Comparison of ENCODE assay signal across 16 cellular contexts in the genomic region with DNA sequence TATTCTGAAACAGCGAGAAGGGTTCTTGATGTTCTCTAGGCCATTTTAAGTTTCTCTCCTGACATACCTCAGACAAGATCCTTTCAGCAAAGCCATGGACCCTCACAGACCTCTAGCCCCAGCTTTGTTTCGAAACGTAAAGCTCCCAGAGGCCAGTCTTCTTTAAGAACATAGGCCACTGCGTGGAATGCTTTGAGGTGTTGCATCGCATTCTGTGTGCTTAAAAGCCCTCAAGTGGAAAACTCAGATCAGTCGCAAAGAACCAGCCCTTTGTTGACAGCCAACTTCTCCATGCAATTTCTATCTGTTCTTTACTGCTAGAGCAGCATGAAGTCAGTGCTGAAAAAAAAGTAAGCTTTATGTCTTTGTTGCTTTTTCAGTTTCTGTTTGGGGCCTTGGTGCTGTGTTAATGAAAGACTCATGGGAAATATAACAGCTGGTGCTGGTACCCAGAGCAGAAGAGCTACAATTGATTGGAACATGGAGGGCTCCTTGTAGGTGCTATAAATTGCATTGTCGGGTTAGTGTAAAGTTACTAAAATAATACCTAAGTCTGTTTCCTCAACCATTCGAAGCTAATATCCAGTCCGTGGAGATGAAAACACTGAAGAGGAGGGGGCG.
A peak's percentile ranks its signal among the peaks of the same experiment; 100 is the strongest.
DNase-seq lines count a peak whose midpoint lies in the region; ATAC-seq, FAIRE-seq and TF ChIP-seq lines count a peak whose summit lies in the region.
"Had no signal": no experiment of that assay in that cellular context is flagged by ENCODE, and none has a peak within 500 bp of the region (broad histone marks: within the 10 kb centered on the region; RNA-seq: fewer than 3 reads in every experiment).

No MANE protein-coding gene starts in this region.

- no peak overlapping the region for H3K14ac ChIP-seq in neuronal stem cell (ENCODE audit: low read length)

- peaks cover 1% of the 10 kb centered on the region for H3K9me3 Mint-ChIP-seq in activated CD8-positive, alpha-beta T cell treated with anti-CD3 and anti-CD28 coated beads for 36 hours
- no peaks in the 10 kb centered on the region for H3K9me3 Mint-ChIP-seq in activated CD8-positive, alpha-beta T cell treated with anti-CD3 and anti-CD28 coated beads, Interleukin-2, amount 10 ng/mL, durations not matched to agents 7 days and 5 days (ENCODE audit: insufficient read depth)
- H3K9me3 Mint-ChIP-seq in astrocyte (ENCODE audit: unreplicated experiment) = no peaks in the 10 kb centered on the region
- H3K9me3 Mint-ChIP-seq: CD8-positive, alpha-beta memory T cell had no signal

- no peaks in the 10 kb centered on the region for H3K36me3 Mint-ChIP-seq in activated CD8-positive, alpha-beta T cell treated with anti-CD3 and anti-CD28 coated beads for 36 hours (ENCODE audit: low read depth)
- H3K36me3 Mint-ChIP-seq in activated CD8-positive, alpha-beta T cell treated with anti-CD3 and anti-CD28 coated beads, Interleukin-2, amount 10 ng/mL, durations not matched to agents 7 days and 5 days (ENCODE audit: low read depth) = peaks cover 3% of the 10 kb centered on the region
- no peaks in the 10 kb centered on the region for H3K36me3 Mint-ChIP-seq in astrocyte (ENCODE audit: low read depth, unreplicated experiment)
- H3K36me3 Mint-ChIP-seq: CD8-positive, alpha-beta memory T cell had no signal

- no peak overlapping the region for H3K4me3 Mint-ChIP-seq in activated CD8-positive, alpha-beta T cell treated with anti-CD3 and anti-CD28 coated beads for 36 hours
- H3K4me3 Mint-ChIP-seq in activated CD8-positive, alpha-beta T cell treated with anti-CD3 and anti-CD28 coated beads, Interleukin-2, amount 10 ng/mL, durations not matched to agents 7 days and 5 days = no peak overlapping the region
- no peak overlapping the region for H3K4me3 Mint-ChIP-seq in astrocyte (ENCODE audit: unreplicated experiment)
- H3K4me3 Mint-ChIP-seq: CD8-positive, alpha-beta memory T cell had no signal

- no peak overlapping the region for H4K91ac ChIP-seq in neuronal stem cell (ENCODE audit: low read depth, low read length, poor library complexity)

- H3K4me3 ChIP-seq in astrocyte (ENCODE audit: insufficient read depth, low read depth, low read length) (no peak overlapping the region), neuronal stem cell (ENCODE audit: low read length in 2 of 2) (no peak overlapping the region), left ventricle myocardium inferior (no peak overlapping the region)
- H3K4me3 ChIP-seq: dorsolateral prefrontal cortex, GM12878, ovary, skin epidermis, upper lobe of right lung had no signal

- ATAC-seq in activated CD8-positive, alpha-beta T cell treated with anti-CD3 and anti-CD28 coated beads for 36 hours = peak; percentile 27
- no peak for ATAC-seq in activated CD8-positive, alpha-beta T cell treated with anti-CD3 and anti-CD28 coated beads, Interleukin-2, amount 10 ng/mL, durations not matched to agents 7 days and 5 days
- peak; percentile 65 for ATAC-seq in HG03354 (IDR thresholded peaks at IDR 0.05; ENCODE audit: poor library complexity, severe bottlenecking, unreplicated experiment)
- ATAC-seq: GM12878, upper lobe of right lung had no signal

- no peak overlapping the region for H2BK12ac ChIP-seq in neuronal stem cell (ENCODE audit: low read length)

- peaks cover 12% of the 10 kb centered on the region for H3K27me3 ChIP-seq in astrocyte (ENCODE audit: insufficient read depth, low read length)
- no peaks in the 10 kb centered on the region for H3K27me3 ChIP-seq in neuronal stem cell (ENCODE audit: control insufficient read depth in 3 of 3, insufficient read depth in 3 of 3, low read depth in 1 of 3, low read length in 3 of 3)
- no peaks in the 10 kb centered on the region for H3K27me3 ChIP-seq in left ventricle myocardium inferior (ENCODE audit: low read depth)
- H3K27me3 ChIP-seq: dorsolateral prefrontal cortex, ovary, upper lobe of right lung had no signal

- no peak overlapping the region for H2BK120ac ChIP-seq in neuronal stem cell (ENCODE audit: low read depth, low read length)

- CTCF ChIA-PET in activated CD8-positive, alpha-beta T cell treated with anti-CD3 and anti-CD28 coated beads for 36 hours (lab: Charles Lee) = interaction anchor here (0.6 to 2.7 kb wide), 8 partner anchors 11 to 51 kb away, joined by 3 to 9 read pairs (median 4); no protein-coding TSS in a partner anchor
- CTCF ChIA-PET in activated CD8-positive, alpha-beta T cell treated with anti-CD3 and anti-CD28 coated beads, Interleukin-2, amount 10 ng/mL, durations not matched to agents 7 days and 5 days (lab: Charles Lee) = interaction anchor here (1.7 to 3.0 kb wide), 5 partner anchors 9 to 51 kb away, joined by 7 to 25 read pairs (median 10); no protein-coding TSS in a partner anchor

- no peaks in the 10 kb centered on the region for H4K20me1 ChIP-seq in astrocyte (ENCODE audit: insufficient read depth, low read length)

- intact Hi-C loops in activated CD8-positive, alpha-beta T cell treated with anti-CD3 and anti-CD28 coated beads for 36 hours (cut with micrococcal nuclease) = no loop called here
- intact Hi-C loops in left ventricle myocardium inferior (cut with micrococcal nuclease) = no loop called here

- FAIRE-seq in astrocyte (lab: Jason Lieb, UNC) (no peak), GM19239 (lab: Jason Lieb, UNC) (no peak)
- FAIRE-seq: GM12878 had no signal

- H3K4me1 ChIP-seq in astrocyte (ENCODE audit: insufficient read depth, low read length) (no peaks in the 10 kb centered on the region), neuronal stem cell (ENCODE audit: control insufficient read depth in 2 of 2, insufficient read depth in 1 of 2, low read depth in 1 of 2, low read length in 2 of 2) (peaks cover 16 to 35% of the 10 kb centered on the region in 2 donors), left ventricle myocardium inferior (no peaks in the 10 kb centered on the region)
- H3K4me1 ChIP-seq: upper lobe of right lung had no signal

- H3K4ac ChIP-seq in neuronal stem cell (ENCODE audit: low read length) = no peak overlapping the region

- no peak for DNase-seq in activated CD8-positive, alpha-beta T cell treated with anti-CD3 and anti-CD28 coated beads for 36 hours
- DNase-seq in activated CD8-positive, alpha-beta T cell treated with anti-CD3 and anti-CD28 coated beads, Interleukin-2, amount 10 ng/mL, durations not matched to agents 7 days and 5 days = no peak
- no peak for DNase-seq in astrocyte (ENCODE audit: low read depth)
- DNase-seq in neuronal stem cell (ENCODE audit: low spot score) = peak; percentile 59
- no peak for DNase-seq in GM19239 (ENCODE audit: insufficient read length, low spot score)
- DNase-seq in SKM-1 (lab: John Stamatoyannopoulos, UW; ENCODE audit: unreplicated experiment) = no peak
- no peak for DNase-seq in left ventricle myocardium inferior
- DNase-seq: CD8-positive, alpha-beta memory T cell; dorsolateral prefrontal cortex; kidney glomerular epithelial cell; ovary; SHP77; upper lobe of right lung had no signal

- H3K9me3 ChIP-seq in astrocyte (ENCODE audit: insufficient read depth, low read depth, low read length) (no peaks in the 10 kb centered on the region), neuronal stem cell (replicated peaks in 1 of 2; ENCODE audit: control insufficient read depth in 2 of 2, insufficient read depth in 1 of 2, low read depth in 1 of 2, low read length in 2 of 2) (no peaks in the 10 kb centered on the region), left ventricle myocardium inferior (replicated peaks) (no peaks in the 10 kb centered on the region)
- H3K9me3 ChIP-seq: ovary, upper lobe of right lung had no signal

- H3K79me1 ChIP-seq in neuronal stem cell (ENCODE audit: low read depth, low read length) = no peaks in the 10 kb centered on the region

- no peak overlapping the region for H3K18ac ChIP-seq in neuronal stem cell (ENCODE audit: low read length)

- H3K27ac ChIP-seq in astrocyte (ENCODE audit: low read depth, low read length) (no peak overlapping the region), neuronal stem cell (replicated peaks; ENCODE audit: low read length) (peak overlapping the region; percentile 84), left ventricle myocardium inferior (replicated peaks) (no peak overlapping the region)
- H3K27ac ChIP-seq: dorsolateral prefrontal cortex, ovary, skin epidermis, upper lobe of right lung had no signal

- no peak overlapping the region for H2AK5ac ChIP-seq in neuronal stem cell (ENCODE audit: low read depth, low read length)

- H3K4me2 ChIP-seq in astrocyte (ENCODE audit: low read length) (no peak overlapping the region), neuronal stem cell (ENCODE audit: insufficient read depth, low read length, poor library complexity, severe bottlenecking) (no peak overlapping the region)

- H3K23ac ChIP-seq in neuronal stem cell (ENCODE audit: low read depth, low read length, poor library complexity) = no peak overlapping the region

- H3K4me1 Mint-ChIP-seq in activated CD8-positive, alpha-beta T cell treated with anti-CD3 and anti-CD28 coated beads for 36 hours (ENCODE audit: low read depth) = peaks cover 40% of the 10 kb centered on the region
- H3K4me1 Mint-ChIP-seq in activated CD8-positive, alpha-beta T cell treated with anti-CD3 and anti-CD28 coated beads, Interleukin-2, amount 10 ng/mL, durations not matched to agents 7 days and 5 days (ENCODE audit: low read depth) = peaks cover 25% of the 10 kb centered on the region
- no peaks in the 10 kb centered on the region for H3K4me1 Mint-ChIP-seq in astrocyte (ENCODE audit: low read depth, unreplicated experiment)

- H3K27me3 Mint-ChIP-seq in activated CD8-positive, alpha-beta T cell treated with anti-CD3 and anti-CD28 coated beads for 36 hours = no peaks in the 10 kb centered on the region
- no peaks in the 10 kb centered on the region for H3K27me3 Mint-ChIP-seq in activated CD8-positive, alpha-beta T cell treated with anti-CD3 and anti-CD28 coated beads, Interleukin-2, amount 10 ng/mL, durations not matched to agents 7 days and 5 days (ENCODE audit: low read depth)
- H3K27me3 Mint-ChIP-seq in astrocyte (ENCODE audit: low read depth, unreplicated experiment) = peaks cover 7% of the 10 kb centered on the region

- no peak overlapping the region for H2BK15ac ChIP-seq in neuronal stem cell (ENCODE audit: low read length)

- H4K8ac ChIP-seq in neuronal stem cell (ENCODE audit: low read depth, low read length) = no peak overlapping the region

- no CpG with 5 or more reads among the region's 10 CpGs for WGBS in neuronal stem cell (ENCODE audit: extremely low coverage in 2 of 2, insufficient read length in 2 of 2, insufficient replicate concordance in 1 of 2), 2 donors

- H2AFZ ChIP-seq in astrocyte (ENCODE audit: low read depth, low read length) (no peak overlapping the region), neuronal stem cell (ENCODE audit: low read length) (peak overlapping the region; percentile 65)

- POLR2A ChIA-PET in activated CD8-positive, alpha-beta T cell treated with anti-CD3 and anti-CD28 coated beads for 36 hours (lab: Charles Lee) = interaction anchor here (0.7 to 1.3 kb wide), 6 partner anchors 11 to 62 kb away, joined by 3 read pairs; no protein-coding TSS in a partner anchor
- POLR2A ChIA-PET in activated CD8-positive, alpha-beta T cell treated with anti-CD3 and anti-CD28 coated beads, Interleukin-2, amount 10 ng/mL, durations not matched to agents 7 days and 5 days (lab: Charles Lee) = interaction anchor here (0.7 to 0.8 kb wide), 2 partner anchors 26 to 46 kb away, joined by 3 read pairs; no protein-coding TSS in a partner anchor

- no peak overlapping the region for H3K9ac ChIP-seq in astrocyte (ENCODE audit: low read length)
- H3K9ac ChIP-seq in neuronal stem cell (ENCODE audit: low read depth, low read length, poor library complexity) = no peak overlapping the region

- peak overlapping the region; percentile 91 for H3K27ac Mint-ChIP-seq in activated CD8-positive, alpha-beta T cell treated with anti-CD3 and anti-CD28 coated beads for 36 hours
- no peak overlapping the region for H3K27ac Mint-ChIP-seq in activated CD8-positive, alpha-beta T cell treated with anti-CD3 and anti-CD28 coated beads, Interleukin-2, amount 10 ng/mL, durations not matched to agents 7 days and 5 days
- H3K27ac Mint-ChIP-seq in astrocyte (ENCODE audit: unreplicated experiment) = peak overlapping the region; percentile 10

- no peak overlapping the region for H2BK5ac ChIP-seq in neuronal stem cell (ENCODE audit: low read length)

- no peak for TF ChIP-seq CTCF in activated CD8-positive, alpha-beta T cell treated with anti-CD3 and anti-CD28 coated beads for 36 hours (IDR thresholded peaks at IDR 0.05)
- TF ChIP-seq CTCF in astrocyte (IDR thresholded peaks at IDR 0.05; ENCODE audit: insufficient read depth, low read depth, low read length) = no peak
- TF ChIP-seq CTCF in left ventricle myocardium inferior (IDR thresholded peaks at IDR 0.05; ENCODE audit: borderline replicate concordance) = no peak

- H3K36me3 ChIP-seq in astrocyte (ENCODE audit: insufficient read depth, low read length) (no peaks in the 10 kb centered on the region), neuronal stem cell (replicated peaks in 1 of 2; ENCODE audit: control insufficient read depth in 2 of 2, insufficient read depth in 2 of 2, low read length in 2 of 2) (no peaks in the 10 kb centered on the region), left ventricle myocardium inferior (no peaks in the 10 kb centered on the region)
- H3K36me3 ChIP-seq: ovary, upper lobe of right lung had no signal

- H3K79me2 ChIP-seq in astrocyte (ENCODE audit: insufficient read depth, low read length) = no peaks in the 10 kb centered on the region
